In genomic region chr16:8936421-8936820, GRCh38 we compare ENCODE assay signal across 8 cellular contexts. TPM values are rescaled to one million over a fixed set of nuclear protein-coding genes. Genes with fewer than 3 reads are reported as not detected.
DNase-seq lines count a peak whose midpoint lies in the region; ATAC-seq and TF ChIP-seq lines count a peak whose summit lies in the region.

No MANE protein-coding gene starts in this region.

- CTCF ChIA-PET in Caco-2 (lab: Charles Lee): interaction anchor here (0.6 to 3.6 kb wide), 24 partner anchors 8 to 319 kb away, joined by 3 to 76 read pairs (median 4); partner anchors contain the start of gene CARHSP1

- peak; percentile 63 to 72 for DNase-seq in Caco-2
- DNase-seq in T-helper 1 cell: peak; percentile 45 to 63 (median 60)
- DNase-seq in adrenal gland: peak in 6 of 7 donors; percentile 43 to 75 (median 54)
- peak in 1 of 2 donors; percentile 65 for DNase-seq in left colon
- peak; percentile 63 for DNase-seq in stimulated activated CD8-positive, alpha-beta memory T cell treated with anti-CD3 and anti-CD28 coated beads, Interleukin-4, amount 100 ng/mL, for 24 hours (ENCODE audit: low read depth)
- DNase-seq in GOT3 (lab: John Stamatoyannopoulos, UW): no peak

- peak; percentile 76 for ATAC-seq in GM19395 (IDR thresholded peaks at IDR 0.05; ENCODE audit: unreplicated experiment)
- ATAC-seq in HG03457 (IDR thresholded peaks at IDR 0.05; ENCODE audit: unreplicated experiment): peak; percentile 74
- peak; percentile 82 for ATAC-seq in left colon

- peak; percentile 67 to 86 for TF ChIP-seq CTCF in Caco-2 (IDR thresholded peaks at IDR 0.05; ENCODE audit: insufficient read depth in 1 of 2, low read depth in 1 of 2, low read length in 1 of 2, severe bottlenecking in 1 of 2, unreplicated experiment in 1 of 2)
- TF ChIP-seq CTCF in adrenal gland (IDR thresholded peaks at IDR 0.05): peak; percentile 20 to 48 (median 39)

- H3K9me3 ChIP-seq in Caco-2: no peaks in the 10 kb centered on the region
- H3K9me3 ChIP-seq in adrenal gland (replicated peaks in 1 of 3): no peaks in the 10 kb centered on the region

- H3K27me3 ChIP-seq in Caco-2 (replicated peaks; ENCODE audit: control insufficient read depth, insufficient read depth, low read length): no peaks in the 10 kb centered on the region
- H3K27me3 ChIP-seq in adrenal gland: no peaks in the 10 kb centered on the region

- POLR2A ChIA-PET in Caco-2 (lab: Charles Lee): interaction anchor here (1.0 kb wide), 1 partner anchor 155 kb away, joined by 6 read pairs; the partner anchor contains the start of gene HAPSTR1

- H3K36me3 ChIP-seq in Caco-2 (ENCODE audit: control insufficient read depth, insufficient read depth, low read length) (no peaks in the 10 kb centered on the region), adrenal gland (replicated peaks in 1 of 2) (no peaks in the 10 kb centered on the region)

- TF ChIP-seq POLR2A in adrenal gland (IDR thresholded peaks at IDR 0.05): no peak

- H3K4me3 Mint-ChIP-seq in Caco-2 (ENCODE audit: unreplicated experiment): no peak overlapping the region

- no peaks in the 10 kb centered on the region for H3K27me3 Mint-ChIP-seq in Caco-2 (ENCODE audit: insufficient read depth, unreplicated experiment)

- no peak overlapping the region for H3K27ac ChIP-seq in adrenal gland

- H3K27ac Mint-ChIP-seq in Caco-2 (ENCODE audit: unreplicated experiment): no peak overlapping the region

- peaks cover 8% of the 10 kb centered on the region for H3K36me3 Mint-ChIP-seq in Caco-2 (ENCODE audit: insufficient read depth, unreplicated experiment)

- H3K4me1 ChIP-seq in Caco-2: 0 out of 2 replicates have a peak, but pooled peaks cover 5% of the 10 kb centered on the region
- peaks cover 0 to 24% of the 10 kb centered on the region in 2 donors for H3K4me1 ChIP-seq in adrenal gland (replicated peaks in 1 of 2)

- peaks cover 29% of the 10 kb centered on the region for H3K4me1 Mint-ChIP-seq in Caco-2 (ENCODE audit: low read depth, unreplicated experiment)

- intact Hi-C loops in Caco-2 (cut with micrococcal nuclease; ENCODE audit: unreplicated experiment) (loop anchor here (1.0 to 10.0 kb wide), 2 partner anchors 31 to 68 kb away; no protein-coding TSS in a partner anchor), adrenal gland (cut with DNase I) (no loop called here), left colon (cut with DNase I, micrococcal nuclease) (loop anchor here in 1 of 2 donors (10.0 kb wide), 1 partner anchor 68 kb away; no protein-coding TSS in a partner anchor)

- H3K4me3 ChIP-seq in Caco-2 (ENCODE audit: low read depth, low read length) (no peak overlapping the region), adrenal gland (no peak overlapping the region)

- no TSS peak for BruUV-seq in Caco-2 (replicated peaks; lab: Mats Ljungman, UMichigan)

- no peaks in the 10 kb centered on the region for H3K9me3 Mint-ChIP-seq in Caco-2 (ENCODE audit: unreplicated experiment)

RNA-seq across cellular contexts. Expression of gene USP7, which starts 27.3 kb away (rescaled TPM):
- total RNA-seq in Caco-2 (2022) (139 and 148 TPM in 2 replicates), adrenal gland (10 to 100 TPM; 34.1 to 95.0 (median 75.8) TPM), left colon (100 to 1,000 TPM; 119 to 123 TPM)
- 100 to 1,000 TPM in 1 of 3 donors, 10 to 100 TPM in 2; 23.7 to 121 (median 28.5) TPM for polyA plus RNA-seq in adrenal gland

RNA-seq across cellular contexts. Expression of gene LITAFD, which starts 54.3 kb away (rescaled TPM):
- total RNA-seq in Caco-2 (2022) (not detected in 2 replicates), adrenal gland (not detected), left colon (not detected)
- polyA plus RNA-seq in adrenal gland: not detected
